In genomic region chr3:55683666-55684270, GRCh38 we compare ENCODE assay signal across 22 cellular contexts.
DNase-seq lines count a peak whose midpoint lies in the region; ATAC-seq lines count a peak whose summit lies in the region.
"Had no signal": no experiment of that assay in that cellular context is flagged by ENCODE, and none has a peak within 500 bp of the region (broad histone marks: within the 10 kb centered on the region; RNA-seq: fewer than 3 reads in every experiment).

No MANE protein-coding gene starts in this region.

- H3K27me3 ChIP-seq in HAP-1 (ENCODE audit: low read depth), result no peaks in the 10 kb centered on the region
- H3K27me3 ChIP-seq in adipocyte (replicated peaks; ENCODE audit: control insufficient read depth, insufficient read depth, low read length), result peaks cover 28% of the 10 kb centered on the region
- H3K27me3 ChIP-seq: BE2C had no signal

- H3K9me3 ChIP-seq in HAP-1 (0 out of 2 replicates have a peak, but pooled peaks cover 1% of the 10 kb centered on the region), adipocyte (ENCODE audit: control insufficient read depth, low read length) (no peaks in the 10 kb centered on the region)
- H3K9me3 ChIP-seq: BE2C had no signal

- ATAC-seq in GM19351 (IDR thresholded peaks at IDR 0.05; ENCODE audit: unreplicated experiment), result no peak
- no peak for ATAC-seq in HG03039 (IDR thresholded peaks at IDR 0.05; ENCODE audit: unreplicated experiment)
- ATAC-seq: HepG2 had no signal

- H3K36me3 ChIP-seq in HAP-1 (replicated peaks) (no peaks in the 10 kb centered on the region), adipocyte (ENCODE audit: control insufficient read depth, insufficient read depth, low read length, severe bottlenecking) (no peaks in the 10 kb centered on the region)
- H3K36me3 ChIP-seq: BE2C had no signal

- no peak overlapping the region for H3K4me3 ChIP-seq in HAP-1
- H3K4me3 ChIP-seq in adipocyte (ENCODE audit: low read length), result no peak overlapping the region
- H3K4me3 ChIP-seq: SK-N-MC had no signal

- in situ Hi-C loops in HAP-1 (cut with MboI; ENCODE audit: low sequenced_read_pairs), result no loop called here

- DNase-seq in HAP-1 (ENCODE audit: low spot score in 2 of 2), result peak; percentile 67 to 68
- peak; percentile 13 for DNase-seq in adipocyte (ENCODE audit: low read depth)
- DNase-seq in iris pigment epithelial cell (ENCODE audit: low read depth), result peak; percentile 31
- no peak for DNase-seq in NCI-H446 (lab: John Stamatoyannopoulos, UW)
- DNase-seq in mesenteric fat pad (ENCODE audit: low spot score), result no peak
- DNase-seq: BE2C; CD4-positive, CD25-positive, alpha-beta regulatory T cell; COR-L47; DMS153; GF-D8; HCEC 1CT; KG1; NCI-H1417; NCI-H187; NCI-H2107; NCI-H2227 treated with DMSO at 0.1 percent for 48 hours; NCI-H748 treated with DMSO at 0.1 percent for 48 hours; SHP77 had no signal

- H3K4me1 ChIP-seq in HAP-1 (peaks cover 15% of the 10 kb centered on the region), adipocyte (ENCODE audit: control insufficient read depth, insufficient read depth, low read length) (peaks cover 10% of the 10 kb centered on the region)
- H3K4me1 ChIP-seq: BE2C had no signal

- H3K9ac ChIP-seq in adipocyte (ENCODE audit: low read length), result no peak overlapping the region

Comparison
In these comparisons a context has a peak if more than half of its experiments do, and no peak if none do; other contexts are left out.
1. DNase-seq: peak in HAP-1 (2 of 2), adipocyte (single experiment) and iris pigment epithelial cell (single experiment); none in NCI-H446 (0 of 2) and mesenteric fat pad (single experiment).